Comparison of ENCODE assay signal across 1 cellular context in genomic region chr11:107576497-107577086, GRCh38.
TF ChIP-seq lines count a peak whose summit lies in the region.

No MANE protein-coding gene starts in this region.

TF ChIP-seq in GM23338, 12 proteins besides CTCF, POLR2A, EP300 and RAD21 (continued from another document):
- TF ChIP-seq, protein P1, sequence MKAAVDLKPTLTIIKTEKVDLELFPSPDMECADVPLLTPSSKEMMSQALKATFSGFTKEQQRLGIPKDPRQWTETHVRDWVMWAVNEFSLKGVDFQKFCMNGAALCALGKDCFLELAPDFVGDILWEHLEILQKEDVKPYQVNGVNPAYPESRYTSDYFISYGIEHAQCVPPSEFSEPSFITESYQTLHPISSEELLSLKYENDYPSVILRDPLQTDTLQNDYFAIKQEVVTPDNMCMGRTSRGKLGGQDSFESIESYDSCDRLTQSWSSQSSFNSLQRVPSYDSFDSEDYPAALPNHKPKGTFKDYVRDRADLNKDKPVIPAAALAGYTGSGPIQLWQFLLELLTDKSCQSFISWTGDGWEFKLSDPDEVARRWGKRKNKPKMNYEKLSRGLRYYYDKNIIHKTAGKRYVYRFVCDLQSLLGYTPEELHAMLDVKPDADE (IDR thresholded peaks at IDR 0.05) = no peak
- no peak for TF ChIP-seq POLR2AphosphoS5 (IDR thresholded peaks at IDR 0.05; ENCODE audit: low read depth)
- TF ChIP-seq NANOG (IDR thresholded peaks at IDR 0.05; ENCODE audit: borderline replicate concordance) = no peak
- no peak for TF ChIP-seq ZNF331 (CRISPR knock-in tag; IDR thresholded peaks at IDR 0.05; ENCODE audit: low read depth)
- TF ChIP-seq CREB1 (CRISPR knock-in tag; IDR thresholded peaks at IDR 0.05; ENCODE audit: low read depth) = no peak
- TF ChIP-seq REST (IDR thresholded peaks at IDR 0.05; ENCODE audit: unreplicated experiment) = no peak
TF ChIP-seq in GM23338: peak in this region for 0.
